Comparison of ENCODE assay signal across 28 cellular contexts in genomic region chr2:137093116-137093515, GRCh38.
"Had no signal": no experiment of that assay in that cellular context is flagged by ENCODE, and none has a peak within 500 bp of the region (broad histone marks: within the 10 kb centered on the region; RNA-seq: fewer than 3 reads in every experiment).

No MANE protein-coding gene starts in this region.

- H3K9me3 Mint-ChIP-seq: dendritic cell treated with granulocyte-macrophage colony-stimulating factor and Interleukin-4, amounts not matched to agents 40 ng/mL and 50 ng/mL, for 4 days; effector memory CD8-positive, alpha-beta T cell had no signal

- H3K4me3 ChIP-seq: colonic mucosa, coronary artery, dorsolateral prefrontal cortex, esophagus muscularis mucosa, esophagus squamous epithelium, gastroesophageal sphincter, heart left ventricle, heart right ventricle had no signal

- ATAC-seq: effector memory CD8-positive, alpha-beta T cell; esophagus mucosa; foreskin keratinocyte; gastroesophageal sphincter; heart left ventricle; heart right ventricle had no signal

- H3K27me3 ChIP-seq: colonic mucosa, esophagus muscularis mucosa, esophagus squamous epithelium, foreskin keratinocyte, gastroesophageal sphincter, heart left ventricle, heart right ventricle had no signal

- H3K36me3 ChIP-seq: colonic mucosa, esophagus muscularis mucosa, esophagus squamous epithelium, gastroesophageal sphincter, heart left ventricle, heart right ventricle had no signal

- DNase-seq: colonic mucosa; cortex of kidney; dermis blood vessel endothelial cell; dorsolateral prefrontal cortex; effector CD4-positive, alpha-beta T cell; effector CD8-positive, alpha-beta T cell; effector memory CD4-positive, alpha-beta T cell; effector memory CD8-positive, alpha-beta T cell; endodermal cell; erythroblast; esophagus squamous epithelium; foreskin fibroblast; foreskin keratinocyte; foreskin melanocyte; glutamatergic neuron; head of caudate nucleus; heart left ventricle; heart right ventricle had no signal

- H3K4me3 Mint-ChIP-seq: dendritic cell treated with granulocyte-macrophage colony-stimulating factor and Interleukin-4, amounts not matched to agents 40 ng/mL and 50 ng/mL, for 4 days; effector memory CD8-positive, alpha-beta T cell; endodermal cell had no signal

- H3K27ac Mint-ChIP-seq: dendritic cell treated with granulocyte-macrophage colony-stimulating factor and Interleukin-4, amounts not matched to agents 40 ng/mL and 50 ng/mL, for 4 days; effector memory CD8-positive, alpha-beta T cell; endodermal cell had no signal

- H3K4me1 Mint-ChIP-seq: endodermal cell had no signal

- H3K27ac ChIP-seq: colonic mucosa, coronary artery, dorsolateral prefrontal cortex, epithelial cell of prostate, esophagus muscularis mucosa, esophagus squamous epithelium, foreskin keratinocyte, gastroesophageal sphincter, heart left ventricle, heart right ventricle had no signal

- FAIRE-seq: colon, endometrium, endothelial cell of umbilical vein, frontal cortex had no signal

- H3K27me3 Mint-ChIP-seq: dendritic cell treated with granulocyte-macrophage colony-stimulating factor and Interleukin-4, amounts not matched to agents 40 ng/mL and 50 ng/mL, for 4 days; effector memory CD8-positive, alpha-beta T cell had no signal

- H3K9me3 ChIP-seq: colonic mucosa, esophagus squamous epithelium, gastroesophageal sphincter had no signal

- H3K4me1 ChIP-seq: colonic mucosa, esophagus muscularis mucosa, esophagus squamous epithelium, foreskin keratinocyte, gastroesophageal sphincter, heart left ventricle, heart right ventricle had no signal
